ENCODE assay signal across 8 cellular contexts in the genomic region with DNA sequence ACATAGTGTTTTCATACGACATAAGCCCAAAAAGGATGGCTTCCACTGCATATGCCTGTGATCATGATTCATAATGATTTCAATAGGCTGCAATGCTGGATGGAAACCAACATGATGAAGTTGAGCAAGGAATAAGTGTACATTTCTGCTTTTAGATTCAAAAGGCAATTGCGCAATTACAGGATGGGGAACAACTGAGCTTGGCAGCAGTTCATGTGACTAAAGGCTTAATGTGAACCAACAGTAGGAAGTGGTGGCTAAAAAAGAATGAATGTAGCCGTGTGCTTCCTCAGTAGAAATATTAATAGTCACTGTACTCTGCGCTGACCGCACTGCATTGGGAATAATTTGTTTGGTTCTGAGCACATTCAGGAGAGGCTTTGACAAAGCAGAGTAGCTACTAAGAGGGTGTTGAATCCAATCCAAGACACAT. TPM values are rescaled to one million over a fixed set of nuclear protein-coding genes. Genes with fewer than 3 reads are reported as not detected.
A peak's percentile ranks its signal among the peaks of the same experiment; 100 is the strongest.
DNase-seq lines count a peak whose midpoint lies in the region; TF ChIP-seq lines count a peak whose summit lies in the region.

No MANE protein-coding gene starts in this region.

- CTCF ChIA-PET in AG04450 (lab: Charles Lee): interaction anchor here (1.6 to 3.3 kb wide), 3 partner anchors 33 to 39 kb away, joined by 4 to 16 read pairs (median 9); no protein-coding TSS in a partner anchor

- H3K79me2 ChIP-seq in mesendoderm (ENCODE audit: control insufficient read depth, insufficient read depth, low read length): no peaks in the 10 kb centered on the region

- no peaks in the 10 kb centered on the region for H3K27me3 ChIP-seq in AG04450 (ENCODE audit: control insufficient read depth, insufficient read depth, low read length)
- H3K27me3 ChIP-seq in mesendoderm (ENCODE audit: insufficient read depth, low read length, poor library complexity): no peaks in the 10 kb centered on the region
- H3K27me3 ChIP-seq in WERI-Rb-1 (ENCODE audit: insufficient read depth, low read depth, severe bottlenecking): no peaks in the 10 kb centered on the region

- H2BK120ac ChIP-seq in mesendoderm (ENCODE audit: low read depth, low read length): no peak overlapping the region

- peak overlapping the region; percentile 88 for H3K27ac ChIP-seq in AG04450 (ENCODE audit: low read depth, low read length)
- no peak overlapping the region for H3K27ac ChIP-seq in mesendoderm (ENCODE audit: low read depth, low read length)
- no peak overlapping the region for H3K27ac ChIP-seq in WERI-Rb-1

- H4K8ac ChIP-seq in mesendoderm (ENCODE audit: low read depth, low read length): no peak overlapping the region

- H3K9ac ChIP-seq in mesendoderm (ENCODE audit: low read length): no peak overlapping the region

- H3K4me2 ChIP-seq in mesendoderm (ENCODE audit: low read length): no peak overlapping the region

- no CpG with 5 or more reads among the region's 5 CpGs for WGBS in mesendoderm (ENCODE audit: extremely low coverage, insufficient coverage, low lambda C conversion rate)

- peak overlapping the region; percentile 9 for H3K18ac ChIP-seq in mesendoderm (ENCODE audit: low read length)

- no peaks in the 10 kb centered on the region for H3K79me1 ChIP-seq in mesendoderm (ENCODE audit: low read length)

- H2AK5ac ChIP-seq in mesendoderm (ENCODE audit: low read length): no peak overlapping the region

- H2BK15ac ChIP-seq in mesendoderm (replicated peaks; ENCODE audit: low read depth): no peak overlapping the region

- no peak overlapping the region for H3K23ac ChIP-seq in mesendoderm (ENCODE audit: low read length)

- peak; percentile 97 for DNase-seq in AG04450 (ENCODE audit: low read depth, low spot score)
- peak; percentile 100 for DNase-seq in MV-4-11 (lab: John Stamatoyannopoulos, UW)
- DNase-seq in choroid plexus epithelial cell (ENCODE audit: low read depth): peak; percentile 99
- DNase-seq in mesendoderm: no peak
- no peak for DNase-seq in WERI-Rb-1
- DNase-seq in cerebellar nuclear complex (lab: John Stamatoyannopoulos, UW): no peak
- DNase-seq in activated T-cell treated with anti-CD3 and anti-CD28 coated beads for 4 hours: no peak
- DNase-seq in retina: no peak

- no peak overlapping the region for H3K56ac ChIP-seq in mesendoderm (ENCODE audit: low read length)

- H3K36me3 ChIP-seq in mesendoderm (ENCODE audit: control insufficient read depth, insufficient read depth, low read length) (no peaks in the 10 kb centered on the region), WERI-Rb-1 (no peaks in the 10 kb centered on the region)

- POLR2A ChIA-PET in AG04450 (lab: Yijun Ruan, JAX): no interaction called here

- H3K9me3 ChIP-seq in AG04450 (ENCODE audit: control insufficient read depth, insufficient read depth, low read length) (peaks cover 2% of the 10 kb centered on the region; the same call in 1 of the 2 replicates), WERI-Rb-1 (ENCODE audit: severe bottlenecking) (no peaks in the 10 kb centered on the region)

- H3K4me1 ChIP-seq in mesendoderm (ENCODE audit: control insufficient read depth, low read depth, low read length): no peaks in the 10 kb centered on the region

- H2BK5ac ChIP-seq in mesendoderm (ENCODE audit: low read length): no peak overlapping the region

- H3K4me3 ChIP-seq in AG04450 (ENCODE audit: low read depth, low read length): no peak overlapping the region
- H3K4me3 ChIP-seq in choroid plexus epithelial cell (ENCODE audit: low read depth, low read length): no peak overlapping the region
- H3K4me3 ChIP-seq in mesendoderm (ENCODE audit: low read length): no peak overlapping the region
- H3K4me3 ChIP-seq in WERI-Rb-1 (ENCODE audit: low read depth, low read length): no peak overlapping the region

- no peak for TF ChIP-seq CTCF in AG04450 (IDR thresholded peaks at IDR 0.05; ENCODE audit: low read depth, low read length)
- TF ChIP-seq CTCF in choroid plexus epithelial cell (conservative IDR thresholded peaks at IDR 0.05; ENCODE audit: low read depth, low read length): no peak
- TF ChIP-seq CTCF in WERI-Rb-1 (IDR thresholded peaks at IDR 0.05; ENCODE audit: low read depth, low read length): no peak

- H3K4ac ChIP-seq in mesendoderm (ENCODE audit: low read depth, low read length): no peak overlapping the region

- H4K5ac ChIP-seq in mesendoderm (ENCODE audit: low read length): no peak overlapping the region

RNA-seq across cellular contexts. Expression of a gene that starts 51.2 kb away (rescaled TPM):
- 1.6 and 2.2 TPM in 2 replicates for polyA plus RNA-seq in AG04450 (2011; rRNA removed)
- polyA minus RNA-seq in AG04450 (2011; rRNA and poly(A)+ RNA removed): 4.6 and 4.8 TPM in 2 replicates
- 8.0 TPM for polyA plus RNA-seq in mesendoderm (2013, experiment 1 of 2)
- polyA plus RNA-seq in mesendoderm (2013, experiment 2 of 2): 8.5 TPM

Comparison
In these comparisons a context has a peak if more than half of its experiments do, and no peak if none do; other contexts are left out.
1. DNase-seq: peak in AG04450 (single experiment), MV-4-11 (single experiment) and choroid plexus epithelial cell (single experiment); none in mesendoderm (single experiment), WERI-Rb-1 (single experiment), cerebellar nuclear complex (0 of 2), activated T-cell treated with anti-CD3 and anti-CD28 coated beads for 4 hours (single experiment) and retina (single experiment).